Comparison of ENCODE assay signal across 27 cellular contexts in the genomic region with DNA sequence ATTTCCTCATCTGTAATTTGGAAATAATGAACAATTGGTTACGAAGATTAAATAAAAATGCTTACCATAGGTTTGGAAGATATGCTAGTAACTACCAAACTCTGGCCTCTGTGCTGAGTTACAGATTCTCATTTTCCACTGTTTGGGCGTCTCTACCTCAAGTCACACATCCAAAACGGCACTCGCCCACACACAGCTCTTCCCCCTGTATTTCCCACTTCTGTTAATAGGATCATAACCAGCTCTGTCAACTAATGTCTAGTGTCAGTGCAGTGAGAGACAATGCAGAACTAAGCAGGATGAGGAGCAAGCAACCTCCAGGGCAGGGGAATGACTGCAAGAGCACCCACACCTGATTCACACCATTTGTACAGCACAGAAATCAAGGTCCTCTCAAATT. TPM values are rescaled to one million over a fixed set of nuclear protein-coding genes. Genes with fewer than 3 reads are reported as not detected.
"Had no signal": no experiment of that assay in that cellular context is flagged by ENCODE, and none has a peak within 500 bp of the region (broad histone marks: within the 10 kb centered on the region; RNA-seq: fewer than 3 reads in every experiment).

No MANE protein-coding gene starts in this region.

- ATAC-seq: activated CD4-positive, CD25-positive, alpha-beta regulatory T cell treated with anti-CD3 and anti-CD28 coated beads, Interleukin-2, amount 50 U/mL, for 24 hours; activated CD8-positive, alpha-beta T cell treated with anti-CD3 and anti-CD28 coated beads, Interleukin-2, amount 10 ng/mL, durations not matched to agents 7 days and 5 days; activated T-helper 17 cell treated with anti-CD3 and anti-CD28 coated beads, Interleukin-2, amount 50 U/mL, for 72 hours; effector memory CD8-positive, alpha-beta T cell; esophagus mucosa; left ventricle myocardium superior had no signal

- H3K9me3 ChIP-seq: adrenal gland, ascending aorta, right lobe of liver, thoracic aorta, upper lobe of left lung had no signal

- H3K4me3 ChIP-seq: adrenal gland, ascending aorta, dorsolateral prefrontal cortex, right lobe of liver, skin epidermis, thoracic aorta, upper lobe of left lung had no signal

- H3K27me3 ChIP-seq: adrenal gland, ascending aorta, brain microvascular endothelial cell, dorsolateral prefrontal cortex, right lobe of liver, upper lobe of left lung had no signal

- H3K4me3 Mint-ChIP-seq: activated CD8-positive, alpha-beta T cell treated with anti-CD3 and anti-CD28 coated beads, Interleukin-2, amount 10 ng/mL, durations not matched to agents 7 days and 5 days; activated naive CD8-positive, alpha-beta T cell; activated T-helper 17 cell treated with anti-CD3 and anti-CD28 coated beads, Interleukin-2, amount 50 U/mL, for 72 hours; effector memory CD8-positive, alpha-beta T cell; neural crest cell had no signal

- H3K4me1 Mint-ChIP-seq: neural crest cell had no signal

- H3K9me3 Mint-ChIP-seq: activated T-helper 17 cell treated with anti-CD3 and anti-CD28 coated beads, Interleukin-2, amount 50 U/mL, for 72 hours; effector memory CD8-positive, alpha-beta T cell; neural crest cell had no signal

- H3K36me3 Mint-ChIP-seq: activated naive CD8-positive, alpha-beta T cell had no signal

- H3K27me3 Mint-ChIP-seq: activated naive CD8-positive, alpha-beta T cell; activated T-helper 17 cell treated with anti-CD3 and anti-CD28 coated beads, Interleukin-2, amount 50 U/mL, for 72 hours; effector memory CD8-positive, alpha-beta T cell had no signal

- H3K4me1 ChIP-seq: adrenal gland, ascending aorta, right lobe of liver, upper lobe of left lung had no signal

- DNase-seq: activated CD4-positive, alpha-beta T cell treated with anti-CD3 and anti-CD28 coated beads, Interleukin-2, amount 50 U/mL, for 1 hour; activated CD8-positive, alpha-beta T cell treated with anti-CD3 and anti-CD28 coated beads, Interleukin-2, amount 10 ng/mL, durations not matched to agents 7 days and 5 days; activated naive CD4-positive, alpha-beta T cell; activated T-cell treated with anti-CD3 and anti-CD28 coated beads, Interleukin-2, amount 50 U/mL, for 1 hour; adrenal gland; brain microvascular endothelial cell; central memory CD4-positive, alpha-beta T cell; dorsolateral prefrontal cortex; effector memory CD8-positive, alpha-beta T cell; foreskin melanocyte; left ventricle myocardium superior; mammary epithelial cell; midbrain; occipital lobe; right lobe of liver; stimulated activated CD4-positive, alpha-beta T cell treated with anti-CD3 and anti-CD28 coated beads, Interleukin-2, amount 100 ng/mL, for 24 hours; stimulated activated naive CD4-positive, alpha-beta T cell; upper lobe of left lung had no signal

- H3K27ac ChIP-seq: adrenal gland, ascending aorta, brain microvascular endothelial cell, right lobe of liver, skin epidermis, thoracic aorta, upper lobe of left lung had no signal

RNA-seq across cellular contexts. Expression of a gene that starts 10.9 kb away (rescaled TPM):
- total RNA-seq: ascending aorta, left ventricle myocardium superior, neural crest cell, right lobe of liver, thoracic aorta had no signal
- polyA plus RNA-seq: endothelial cell of umbilical vein, mammary epithelial cell had no signal
